ENCODE assay signal across 8 cellular contexts in the genomic region with DNA sequence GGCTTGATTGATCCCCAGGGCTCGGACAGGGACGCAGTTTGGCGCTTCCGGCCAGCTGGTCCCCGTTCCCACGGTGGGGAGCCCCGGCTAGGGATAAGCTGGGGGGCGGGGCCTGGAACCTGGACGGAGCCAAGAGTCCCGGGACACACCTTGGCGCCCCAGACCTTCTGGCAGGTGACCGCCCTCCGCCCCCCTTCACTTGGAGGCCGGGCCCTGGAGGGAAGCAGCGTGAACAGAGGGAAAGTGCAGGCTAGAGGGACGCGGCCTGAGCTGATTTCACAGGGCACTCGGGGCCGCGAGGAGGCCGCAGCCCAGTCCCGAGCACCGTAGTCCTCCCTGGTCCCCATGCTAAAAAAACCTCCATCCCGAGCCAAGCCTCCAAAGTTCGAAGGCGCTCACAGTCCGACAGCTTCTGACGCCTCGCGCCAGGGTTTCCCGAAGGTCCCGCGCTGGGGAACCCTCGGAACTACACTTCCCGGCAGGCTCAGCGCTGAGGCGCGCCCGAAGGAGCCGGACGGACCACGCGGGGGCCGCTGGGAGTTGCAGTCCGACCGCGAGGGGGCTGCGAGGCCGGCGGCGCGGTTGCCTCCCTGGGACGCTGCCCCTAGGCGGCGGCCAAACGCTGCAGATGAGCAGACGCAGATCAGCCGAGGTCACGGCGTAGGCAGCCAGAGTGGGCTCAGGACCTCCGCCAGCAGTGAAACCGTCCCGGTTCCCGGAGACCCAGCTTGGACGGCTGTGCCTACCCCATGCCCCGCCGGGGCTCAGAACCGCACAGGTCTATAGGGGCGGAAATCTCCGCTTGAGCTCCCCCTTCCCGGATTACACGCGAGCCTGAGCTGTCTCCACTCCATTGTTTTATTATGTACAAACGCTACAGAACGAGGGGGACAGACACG. TPM values are rescaled to one million over a fixed set of nuclear protein-coding genes. Genes with fewer than 3 reads are reported as not detected.
DNase-seq lines count a peak whose midpoint lies in the region; ATAC-seq lines count a peak whose summit lies in the region.

A gene with protein sequence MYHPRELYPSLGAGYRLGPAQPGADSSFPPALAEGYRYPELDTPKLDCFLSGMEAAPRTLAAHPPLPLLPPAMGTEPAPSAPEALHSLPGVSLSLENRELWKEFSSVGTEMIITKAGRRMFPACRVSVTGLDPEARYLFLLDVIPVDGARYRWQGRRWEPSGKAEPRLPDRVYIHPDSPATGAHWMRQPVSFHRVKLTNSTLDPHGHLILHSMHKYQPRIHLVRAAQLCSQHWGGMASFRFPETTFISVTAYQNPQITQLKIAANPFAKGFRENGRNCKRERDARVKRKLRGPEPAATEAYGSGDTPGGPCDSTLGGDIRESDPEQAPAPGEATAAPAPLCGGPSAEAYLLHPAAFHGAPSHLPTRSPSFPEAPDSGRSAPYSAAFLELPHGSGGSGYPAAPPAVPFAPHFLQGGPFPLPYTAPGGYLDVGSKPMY (minus strand): TSS at position 451 of the 899 bp plus-strand sequence. CDS start 731 bp downstream, outside the sequence.

- intact Hi-C loops in sciatic nerve (cut with DNase I): loop anchor here (10.0 kb wide), 1 partner anchor 313 kb away; the partner anchor contains the start of gene ZNF771

- ATAC-seq in HG02981 (IDR thresholded peaks at IDR 0.05; ENCODE audit: unreplicated experiment) (peak; percentile 67), sciatic nerve (peak; percentile 93)

- DNase-seq in SIG-M5 treated with dmso at 0.1 percent for 504 hours (lab: John Stamatoyannopoulos, UW; ENCODE audit: unreplicated experiment) (peak; percentile 89), SIG-M5 (lab: John Stamatoyannopoulos, UW) (no peak), NCI-H1930 (lab: John Stamatoyannopoulos, UW) (peak; percentile 90 to 97), T1000 (lab: John Stamatoyannopoulos, UW) (peak; percentile 91), astrocyte of the hippocampus (ENCODE audit: low read depth, low spot score) (peak; percentile 96), hypothalamus (lab: John Stamatoyannopoulos, UW) (peak; percentile 44 to 95 (median 86)), sciatic nerve (ENCODE audit: low spot score) (peak; percentile 94)

RNA-seq across cellular contexts. Expression of the gene that starts here (rescaled TPM):
- total RNA-seq in sciatic nerve: 1.7 TPM
